In genomic region chr19:9584073-9584833, GRCh38 we compare ENCODE assay signal across 1 cellular context.
TF ChIP-seq lines count a peak whose summit lies in the region.

ZNF121 (minus strand) TSS chr19:9584504; CDS start chr19:9568097, 16,407 bp downstream.

TF ChIP-seq in HepG2, 621 proteins besides CTCF, POLR2A, EP300 and RAD21 (continued from another document and continues in another):
- TF ChIP-seq SKIL (CRISPR knock-in tag; IDR thresholded peaks at IDR 0.05; ENCODE audit: borderline replicate concordance), result no peak
- TF ChIP-seq SRSF9 (IDR thresholded peaks at IDR 0.05; ENCODE audit: borderline replicate concordance, insufficient read depth, low read depth, low read length, poor library complexity, severe bottlenecking), result no peak
- peak; percentile 91 for TF ChIP-seq TAF15 (IDR thresholded peaks at IDR 0.05; ENCODE audit: low read depth, low read length, poor library complexity, severe bottlenecking)
- no peak for TF ChIP-seq HNRNPK (IDR thresholded peaks at IDR 0.05; ENCODE audit: low read depth, low read length, poor library complexity, severe bottlenecking)
- peak; percentile 93 for TF ChIP-seq SIN3A (IDR thresholded peaks at IDR 0.05; ENCODE audit: borderline replicate concordance, low read depth, low read length)
- no peak; the same call in 1 of the 2 replicates for TF ChIP-seq ZNF775 (CRISPR knock-in tag; IDR thresholded peaks at IDR 0.05; ENCODE audit: borderline replicate concordance)
- TF ChIP-seq MTF2 (CRISPR knock-in tag; IDR thresholded peaks at IDR 0.05; ENCODE audit: borderline replicate concordance), result no peak
- TF ChIP-seq ZBTB3 (CRISPR knock-in tag; IDR thresholded peaks at IDR 0.05; ENCODE audit: borderline replicate concordance, low read depth), result no peak
- no peak for TF ChIP-seq ZBTB8A (CRISPR knock-in tag; IDR thresholded peaks at IDR 0.05; ENCODE audit: borderline replicate concordance, low read depth)
- TF ChIP-seq ZNF138 (CRISPR knock-in tag; IDR thresholded peaks at IDR 0.05; ENCODE audit: low read depth), result 0 out of 2 replicates have a peak, but pooled peaks have one; percentile 56
- peak; percentile 58 for TF ChIP-seq PTBP1 (IDR thresholded peaks at IDR 0.05; ENCODE audit: low read depth, low read length, poor library complexity, severe bottlenecking)
- TF ChIP-seq ZNF180 (CRISPR knock-in tag; IDR thresholded peaks at IDR 0.05; ENCODE audit: borderline replicate concordance, low read depth), result no peak
- no peak; the same call in 1 of the 2 replicates for TF ChIP-seq HDAC2 (CRISPR knock-in tag; IDR thresholded peaks at IDR 0.05)
- TF ChIP-seq GMEB1 (CRISPR knock-in tag; IDR thresholded peaks at IDR 0.05; ENCODE audit: borderline replicate concordance), result peak; percentile 42; the same call in 1 of the 2 replicates
- no peak for TF ChIP-seq ZNF570 (CRISPR knock-in tag; IDR thresholded peaks at IDR 0.05; ENCODE audit: borderline replicate concordance)
- TF ChIP-seq GZF1 (CRISPR knock-in tag; IDR thresholded peaks at IDR 0.05), result 0 out of 2 replicates have a peak, but pooled peaks have one; percentile 36
- TF ChIP-seq HNF4A (CRISPR knock-in tag; IDR thresholded peaks at IDR 0.05), result 0 out of 2 replicates have a peak, but pooled peaks have one; percentile 13
- TF ChIP-seq RORA (CRISPR knock-in tag; IDR thresholded peaks at IDR 0.05), result no peak
- no peak for TF ChIP-seq SMARCC2 (IDR thresholded peaks at IDR 0.05)
- TF ChIP-seq WIZ (CRISPR knock-in tag; IDR thresholded peaks at IDR 0.05), result no peak
- TF ChIP-seq ATAD3A (CRISPR knock-in tag; IDR thresholded peaks at IDR 0.05), result no peak
- peak; percentile 54; the same call in 1 of the 2 replicates for TF ChIP-seq HNF1B (CRISPR knock-in tag; IDR thresholded peaks at IDR 0.05)
- no peak for TF ChIP-seq ZNF615 (CRISPR knock-in tag; IDR thresholded peaks at IDR 0.05; ENCODE audit: borderline replicate concordance)
- no peak for TF ChIP-seq PHF5A (CRISPR knock-in tag; IDR thresholded peaks at IDR 0.05; ENCODE audit: low read depth, unreplicated experiment)
- no peak for TF ChIP-seq FOSL1 (CRISPR knock-in tag; IDR thresholded peaks at IDR 0.05; ENCODE audit: borderline replicate concordance)
- no peak for TF ChIP-seq TCF12 (IDR thresholded peaks at IDR 0.05)
- no peak for TF ChIP-seq TCF12 (CRISPR knock-in tag; IDR thresholded peaks at IDR 0.05)
- TF ChIP-seq THAP8 (CRISPR knock-in tag; IDR thresholded peaks at IDR 0.05; ENCODE audit: borderline replicate concordance), result no peak
- peak; percentile 64 for TF ChIP-seq DBP (CRISPR knock-in tag; IDR thresholded peaks at IDR 0.05; ENCODE audit: not compliant biosample characterization)
- TF ChIP-seq ETV6 (CRISPR knock-in tag; conservative IDR thresholded peaks at IDR 0.05), result no peak
- no peak; the same call in 1 of the 2 replicates for TF ChIP-seq NFKBIZ (CRISPR knock-in tag; IDR thresholded peaks at IDR 0.05)
- TF ChIP-seq ZNF460 (CRISPR knock-in tag; IDR thresholded peaks at IDR 0.05; ENCODE audit: borderline replicate concordance), result no peak; the same call in 1 of the 2 replicates
- no peak for TF ChIP-seq RNF2 (conservative IDR thresholded peaks at IDR 0.05; ENCODE audit: low read depth)
- TF ChIP-seq NR1H2 (CRISPR knock-in tag; IDR thresholded peaks at IDR 0.05; ENCODE audit: borderline replicate concordance, low read depth), result no peak
- no peak for TF ChIP-seq ZBTB14 (CRISPR knock-in tag; IDR thresholded peaks at IDR 0.05)
- TF ChIP-seq ZBTB7B (CRISPR knock-in tag; IDR thresholded peaks at IDR 0.05), result peak; percentile 91
- TF ChIP-seq ATM (IDR thresholded peaks at IDR 0.05; ENCODE audit: borderline replicate concordance), result no peak
- TF ChIP-seq NFAT5 (CRISPR knock-in tag; IDR thresholded peaks at IDR 0.05), result 0 out of 2 replicates have a peak, but pooled peaks have one; percentile 25
- peak; percentile 90 for TF ChIP-seq CREB3 (CRISPR knock-in tag; IDR thresholded peaks at IDR 0.05)
- no peak for TF ChIP-seq MYNN (CRISPR knock-in tag; IDR thresholded peaks at IDR 0.05; ENCODE audit: low read depth)
- TF ChIP-seq TGIF2 (CRISPR knock-in tag; IDR thresholded peaks at IDR 0.05), result no peak; the same call in 1 of the 2 replicates
- TF ChIP-seq BRF2 (CRISPR knock-in tag; IDR thresholded peaks at IDR 0.05), result no peak
- TF ChIP-seq ZFP41 (CRISPR knock-in tag; IDR thresholded peaks at IDR 0.05; ENCODE audit: borderline replicate concordance), result no peak
- TF ChIP-seq ZBTB20 (CRISPR knock-in tag; IDR thresholded peaks at IDR 0.05; ENCODE audit: borderline replicate concordance, low read depth), result peak; percentile 86; the same call in 1 of the 2 replicates
- no peak for TF ChIP-seq ZNF30 (CRISPR knock-in tag; IDR thresholded peaks at IDR 0.05)
- TF ChIP-seq HNRNPL (IDR thresholded peaks at IDR 0.05; ENCODE audit: low read depth, low read length), result peak; percentile 43; the same call in 1 of the 2 replicates
- TF ChIP-seq ZFP37 (CRISPR knock-in tag; IDR thresholded peaks at IDR 0.05; ENCODE audit: borderline replicate concordance), result no peak; the same call in 1 of the 2 replicates
- peak; percentile 83 for TF ChIP-seq GATAD1 (CRISPR knock-in tag; IDR thresholded peaks at IDR 0.05)
- no peak for TF ChIP-seq TRAFD1 (CRISPR knock-in tag; IDR thresholded peaks at IDR 0.05; ENCODE audit: borderline replicate concordance)
